ENCODE assay signal across 8 cellular contexts in the genomic region with DNA sequence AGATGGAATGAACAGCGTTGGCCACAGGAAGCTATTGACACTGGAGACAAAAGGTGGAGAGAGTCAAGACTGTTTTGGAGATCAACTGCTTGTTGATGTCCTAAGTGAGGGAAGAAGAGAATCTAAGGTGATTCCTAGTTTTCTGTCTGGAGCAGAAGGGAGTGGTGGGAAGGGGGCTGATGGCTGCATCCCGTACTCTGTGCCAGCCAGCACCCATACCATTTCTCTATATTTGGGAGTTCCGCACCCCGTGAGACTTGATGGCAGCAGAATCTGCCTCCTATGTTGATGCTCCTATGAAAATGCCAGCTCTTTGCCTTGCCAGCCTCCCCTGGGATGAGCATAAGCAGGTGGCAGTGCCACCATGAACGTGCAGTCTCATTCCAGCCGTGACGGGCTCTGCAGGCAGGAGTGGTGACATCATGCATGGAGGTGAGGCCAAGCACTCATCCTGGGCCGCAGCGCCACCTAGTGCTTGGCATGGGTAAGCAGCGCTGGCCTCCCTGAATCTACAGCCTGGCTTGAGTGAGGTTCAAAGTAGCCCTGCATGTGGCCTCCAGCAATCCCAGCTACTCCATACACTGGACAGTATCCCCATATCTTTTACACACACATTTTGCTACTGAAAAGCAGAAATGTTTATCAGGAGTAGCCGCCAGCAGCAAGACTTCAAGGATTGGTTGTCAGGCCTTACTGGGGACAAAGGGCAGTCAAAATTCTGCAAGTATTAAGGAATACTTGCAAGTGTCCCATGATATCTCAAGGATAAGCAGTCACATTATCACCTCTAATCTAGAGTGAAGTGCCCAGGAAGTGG. TPM values are rescaled to one million over a fixed set of nuclear protein-coding genes. Genes with fewer than 3 reads are reported as not detected.
DNase-seq lines count a peak whose midpoint lies in the region; ATAC-seq, FAIRE-seq and TF ChIP-seq lines count a peak whose summit lies in the region.

No MANE protein-coding gene starts in this region.

- no peaks in the 10 kb centered on the region for H3K36me3 Mint-ChIP-seq in activated B cell treated with CpG ODN at 0.5 μM for 24 hours (ENCODE audit: low read depth)

- H3K4me1 Mint-ChIP-seq in activated B cell treated with CpG ODN at 0.5 μM for 24 hours, result peaks cover 16% of the 10 kb centered on the region

- peaks cover 9 to 13% of the 10 kb centered on the region in 2 donors for H3K4me1 ChIP-seq in kidney (ENCODE audit: control insufficient read depth in 1 of 2, insufficient read depth in 1 of 2, low read depth in 1 of 2, low read length in 2 of 2)

- TF ChIP-seq CTCF in activated B cell treated with CpG ODN at 0.5 μM for 24 hours (IDR thresholded peaks at IDR 0.05) (peak; percentile 53), bronchial epithelial cell (IDR thresholded peaks at IDR 0.05; ENCODE audit: insufficient read depth, low read length, severe bottlenecking) (peak; percentile 100), kidney (IDR thresholded peaks at IDR 0.05; ENCODE audit: borderline replicate concordance, extremely low read depth, insufficient read depth) (peak; percentile 94)

- no peak overlapping the region for H3K4me3 Mint-ChIP-seq in activated B cell treated with CpG ODN at 0.5 μM for 24 hours

- H3K4me3 ChIP-seq in bronchial epithelial cell (ENCODE audit: low read depth, low read length), result no peak overlapping the region
- peak overlapping the region in 1 of 2 donors; percentile 14 for H3K4me3 ChIP-seq in kidney (ENCODE audit: low read length in 2 of 2)

- H3K27ac Mint-ChIP-seq in activated B cell treated with CpG ODN at 0.5 μM for 24 hours, result no peak overlapping the region

- H3K36me3 ChIP-seq in bronchial epithelial cell (ENCODE audit: control insufficient read depth, insufficient read depth, low read length), result no peaks in the 10 kb centered on the region
- no peaks in the 10 kb centered on the region for H3K36me3 ChIP-seq in kidney (ENCODE audit: control insufficient read depth in 1 of 2, insufficient read depth in 2 of 2, low read length in 2 of 2)

- FAIRE-seq in bronchial epithelial cell (lab: Jason Lieb, UNC), result peak; percentile 52
- FAIRE-seq in kidney (lab: Jason Lieb, UNC), result no peak

- H3K9me3 ChIP-seq in kidney (ENCODE audit: control insufficient read depth in 1 of 2, low read length in 2 of 2), result no peaks in the 10 kb centered on the region

- DNase-seq in AG08395 (ENCODE audit: low spot score) (peak; percentile 89), NCI-H2196 treated with DMSO at 0.1 percent for 48 hours (lab: John Stamatoyannopoulos, UW; ENCODE audit: unreplicated experiment) (peak; percentile 76), activated B cell treated with CpG ODN at 0.5 μM for 24 hours (peak; percentile 60), bronchial epithelial cell (ENCODE audit: low read depth) (peak; percentile 72), kidney (peak; percentile 93)
- peak; percentile 36 to 66 for DNase-seq in stimulated activated CD4-positive, alpha-beta T cell treated with anti-CD3 and anti-CD28 coated beads, Interleukin-1b, Interleukin-23, amount 100 ng/mL, for 1 hour (ENCODE audit: low read depth in 2 of 2)

- peaks cover 3% of the 10 kb centered on the region for H3K27me3 Mint-ChIP-seq in activated B cell treated with CpG ODN at 0.5 μM for 24 hours

- POLR2A ChIA-PET in activated B cell treated with CpG ODN at 0.5 μM for 24 hours (lab: Charles Lee), result interaction anchor here (0.6 kb wide), 1 partner anchor 622 kb away, joined by 3 read pairs; no protein-coding TSS in a partner anchor

- ATAC-seq in GM18870 (IDR thresholded peaks at IDR 0.05; ENCODE audit: unreplicated experiment) (peak; percentile 81), HG03175 (IDR thresholded peaks at IDR 0.05; ENCODE audit: unreplicated experiment) (peak; percentile 90), activated B cell treated with CpG ODN at 0.5 μM for 24 hours (ENCODE audit: low read depth) (peak; percentile 97)

- no peaks in the 10 kb centered on the region for H3K9me3 Mint-ChIP-seq in activated B cell treated with CpG ODN at 0.5 μM for 24 hours

- peak overlapping the region in 1 of 2 donors; percentile 72 for H3K9ac ChIP-seq in kidney (ENCODE audit: low read length in 2 of 2)

- H3K27ac ChIP-seq in kidney (ENCODE audit: low read depth in 2 of 2, low read length in 2 of 2), result peak overlapping the region in 1 of 2 donors; percentile 5

- CTCF ChIA-PET in activated B cell treated with CpG ODN at 0.5 μM for 24 hours (lab: Charles Lee), result interaction anchor here (0.5 to 1.1 kb wide), 2 partner anchors 26 to 88 kb away, joined by 3 read pairs; no protein-coding TSS in a partner anchor

- H3K27me3 ChIP-seq in bronchial epithelial cell (ENCODE audit: control insufficient read depth, insufficient read depth, low read length), result no peaks in the 10 kb centered on the region

- intact Hi-C loops in activated B cell treated with CpG ODN at 0.5 μM for 24 hours (cut with micrococcal nuclease), result loop anchor here (1.0 to 5.0 kb wide), 2 partner anchors 441 to 616 kb away; no protein-coding TSS in a partner anchor
- intact Hi-C loops in kidney (cut with DNase I), result no loop called here

RNA-seq across cellular contexts. Expression of a gene that starts 43.0 kb away (rescaled TPM):
- total RNA-seq in activated B cell treated with CpG ODN at 0.5 μM for 24 hours (0.93 and 1.4 TPM in 2 replicates), bronchial epithelial cell (0.13 and 0.53 TPM in 2 replicates), kidney (114 TPM)
- 150 TPM for polyA plus RNA-seq in kidney (ENCODE audit: insufficient read depth, low read depth, low replicate concordance)

Comparison
In these comparisons a context has a peak if more than half of its experiments do, and no peak if none do; other contexts are left out.
1. RNA of a gene that starts 43.0 kb away (total RNA-seq): 114 TPM in kidney (single experiment); 0.93 to 1.4 TPM in activated B cell treated with CpG ODN at 0.5 μM for 24 hours and 0.13 to 0.53 TPM in bronchial epithelial cell; every median in the first group is over 10 times any median in the second.
2. Peak in every context shown above with its lines, with median percentiles within 50 percentile points of each other: DNase-seq, ATAC-seq and CTCF ChIP-seq.